ENCODE assay signal across 7 cellular contexts in genomic region chr6:31734703-31735500, GRCh38. TPM values are rescaled to one million over a fixed set of nuclear protein-coding genes. Genes with fewer than 3 reads are reported as not detected.
DNase-seq lines count a peak whose midpoint lies in the region; ATAC-seq and TF ChIP-seq lines count a peak whose summit lies in the region.

No MANE protein-coding gene starts in this region.

- intact Hi-C loops in lower leg skin (cut with DNase I; ENCODE audit: low total_unique reads), result no loop called here

- TF ChIP-seq CTCF in coronary artery (IDR thresholded peaks at IDR 0.05), result no peak
- no peak for TF ChIP-seq CTCF in lower leg skin (IDR thresholded peaks at IDR 0.05)

- ATAC-seq in GM18505 (IDR thresholded peaks at IDR 0.05; ENCODE audit: unreplicated experiment), result no peak

- DNase-seq in LHCN-M2 (ENCODE audit: low read depth), result peak; percentile 77
- peak in 3 of 4 experiments; percentile 21 to 35 (median 21) for DNase-seq in activated CD4-positive, CD25-positive, alpha-beta regulatory T cell (lab: John Stamatoyannopoulos, UW)
- no peak for DNase-seq in coronary artery (ENCODE audit: low spot score)
- peak; percentile 49 to 92 for DNase-seq in lower leg skin (ENCODE audit: low spot score in 2 of 2)
- DNase-seq in stimulated activated naive CD4-positive, alpha-beta T cell treated with Interleukin-2 at 50 U/mL for 16 hours (lab: John Stamatoyannopoulos, UW), result peak; percentile 37
- no peak for DNase-seq in inferior parietal cortex (ENCODE audit: extremely low spot score)

- peak overlapping the region; percentile 94 to 96 for H3K27ac ChIP-seq in coronary artery

- 0 to 1% methylated on average over 22 of the region's 22 CpGs for WGBS in lower leg skin, 2 donors

- H3K4me3 ChIP-seq in coronary artery (peak overlapping the region; percentile 76), lower leg skin (ENCODE audit: low read depth, poor library complexity, severe bottlenecking) (peak overlapping the region; percentile 89)

- TF ChIP-seq POLR2A in GM18505 (IDR thresholded peaks at IDR 0.05; ENCODE audit: borderline replicate concordance, extremely low read depth, insufficient read depth, insufficient read length), result peak; percentile 40
- no peak for TF ChIP-seq POLR2A in lower leg skin (IDR thresholded peaks at IDR 0.05)

RNA-seq across cellular contexts. Expression of gene CLIC1, which starts 1.4 kb away (rescaled TPM):
- 771 and 894 TPM in 2 replicates for total RNA-seq in LHCN-M2 (2014; rRNA removed)
- 933 TPM for polyA plus RNA-seq in LHCN-M2 (2012)
- total RNA-seq in lower leg skin, result 100 to 1,000 TPM; 293 to 430 (median 393) TPM

RNA-seq across cellular contexts. Expression of gene MSH5, which starts 4.9 kb away (rescaled TPM):
- total RNA-seq in LHCN-M2 (2014; rRNA removed), result 13.2 and 16.5 TPM in 2 replicates
- 3.7 TPM for polyA plus RNA-seq in LHCN-M2 (2012)
- total RNA-seq in lower leg skin, result 10 to 100 TPM in 3 of 4 donors, 1 to 10 TPM in 1; 7.8 to 13.8 (median 11.4) TPM

RNA-seq across cellular contexts. Expression of gene DDAH2, which starts 5.8 kb away (rescaled TPM):
- total RNA-seq in LHCN-M2 (2014; rRNA removed) (78.4 and 85.8 TPM in 2 replicates), lower leg skin (100 to 1,000 TPM in 3 of 4 donors, 10 to 100 TPM in 1; 65.7 to 124 (median 106) TPM)
- polyA plus RNA-seq in LHCN-M2 (2012), result 143 TPM

RNA-seq across cellular contexts. Expression of gene MPIG6B, which starts 11.7 kb away (rescaled TPM):
- not detected in 2 replicates for total RNA-seq in LHCN-M2 (2014; rRNA removed)
- polyA plus RNA-seq in LHCN-M2 (2012), result 0.05 TPM
- total RNA-seq in lower leg skin, result 10 to 100 TPM in 1 of 4 donors, 1 to 10 TPM in 3; 6.0 to 10.5 (median 7.9) TPM

RNA-seq across cellular contexts. Expression of gene LY6G6C, which starts 13.4 kb away (rescaled TPM):
- total RNA-seq in LHCN-M2 (2014; rRNA removed) (0.51 TPM in 1 of 2 replicates, not detected in the other), lower leg skin (100 to 1,000 TPM; 189 to 513 (median 237) TPM)
- polyA plus RNA-seq in LHCN-M2 (2012), result not detected

Comparison
In these comparisons a context has a peak if more than half of its experiments do, and no peak if none do; other contexts are left out.
1. DNase-seq: peak in LHCN-M2 (single experiment), activated CD4-positive, CD25-positive, alpha-beta regulatory T cell (3 of 4), lower leg skin (2 of 2) and stimulated activated naive CD4-positive, alpha-beta T cell treated with Interleukin-2 at 50 U/mL for 16 hours (single experiment); none in coronary artery (single experiment) and inferior parietal cortex (single experiment).